Comparison of ENCODE assay signal across 17 cellular contexts in the genomic region with DNA sequence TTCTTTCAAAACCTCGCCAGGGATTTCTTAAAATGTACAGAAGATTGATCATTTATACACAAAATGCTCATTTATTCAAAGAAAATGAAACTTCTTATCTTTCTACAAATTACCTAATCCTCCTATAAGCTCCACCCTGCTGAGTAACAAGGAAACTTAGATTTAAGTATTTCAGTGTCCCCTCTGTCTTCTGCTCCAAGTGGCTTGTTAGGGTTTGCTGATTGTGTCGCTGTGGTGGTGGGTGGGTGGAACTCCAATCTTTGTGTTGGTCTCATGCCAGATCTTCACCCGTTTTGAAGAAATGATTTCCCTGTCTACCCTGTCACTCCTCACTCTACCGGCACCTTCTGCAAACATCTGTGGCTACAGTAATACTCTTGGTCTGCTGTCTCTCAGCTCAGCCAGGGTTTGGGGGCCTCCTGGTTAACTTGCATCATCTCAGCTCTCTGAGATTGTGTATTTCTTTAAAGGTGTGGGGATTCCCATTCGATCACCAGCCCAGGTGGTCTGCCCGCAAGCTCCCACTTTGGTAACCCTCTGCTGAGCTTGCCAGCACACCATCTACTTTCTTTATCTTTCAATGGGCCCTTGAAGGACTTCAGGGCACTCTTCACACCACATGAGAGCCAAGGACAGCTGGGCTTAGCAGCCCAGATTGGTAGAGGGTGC.
A peak's percentile ranks its signal among the peaks of the same experiment; 100 is the strongest.
DNase-seq lines count a peak whose midpoint lies in the region; ATAC-seq and TF ChIP-seq lines count a peak whose summit lies in the region.
"Had no signal": no experiment of that assay in that cellular context is flagged by ENCODE, and none has a peak within 500 bp of the region (broad histone marks: within the 10 kb centered on the region; RNA-seq: fewer than 3 reads in every experiment).

No MANE protein-coding gene starts in this region.

- no peak overlapping the region for H3K27ac Mint-ChIP-seq in activated naive CD8-positive, alpha-beta T cell treated with anti-CD3 and anti-CD28 coated beads, Interleukin-2, amount 50 U/mL, for 24 hours
- H3K27ac Mint-ChIP-seq in activated naive CD8-positive, alpha-beta T cell treated with anti-CD3 and anti-CD28 coated beads for 36 hours: no peak overlapping the region
- H3K27ac Mint-ChIP-seq: CD4-positive, CD25-positive, alpha-beta regulatory T cell; GM23338 had no signal

- peaks cover 4% of the 10 kb centered on the region; the same call in 1 of the 2 replicates for H4K20me1 ChIP-seq in OCI-LY3 (ENCODE audit: insufficient read depth, low read length)

- H3K4me1 Mint-ChIP-seq in activated naive CD8-positive, alpha-beta T cell treated with anti-CD3 and anti-CD28 coated beads, Interleukin-2, amount 50 U/mL, for 24 hours: peaks cover 3% of the 10 kb centered on the region
- peaks cover 8% of the 10 kb centered on the region for H3K4me1 Mint-ChIP-seq in activated naive CD8-positive, alpha-beta T cell treated with anti-CD3 and anti-CD28 coated beads for 36 hours
- H3K4me1 Mint-ChIP-seq: GM23338 had no signal

- no peak for TF ChIP-seq CTCF in OCI-LY3 (IDR thresholded peaks at IDR 0.05; ENCODE audit: low read depth, low read length)

- no peak overlapping the region for H3K4me3 ChIP-seq in OCI-LY3 (ENCODE audit: low read length)
- H3K4me3 ChIP-seq: GM23338 had no signal

- DNase-seq in activated naive CD8-positive, alpha-beta T cell treated with anti-CD3 and anti-CD28 coated beads, Interleukin-2, amount 50 U/mL, for 24 hours: no peak
- no peak for DNase-seq in activated naive CD8-positive, alpha-beta T cell treated with anti-CD3 and anti-CD28 coated beads for 36 hours
- DNase-seq in stimulated activated CD8-positive, alpha-beta memory T cell treated with anti-CD3 and anti-CD28 coated beads, Interleukin-4, amount 100 ng/mL, for 48 hours: peak; percentile 27
- DNase-seq in NCI-H1105 (lab: John Stamatoyannopoulos, UW): no peak
- DNase-seq in DMS153 (lab: John Stamatoyannopoulos, UW): no peak
- no peak for DNase-seq in glomerular visceral epithelial cell (ENCODE audit: extremely low spot score)
- DNase-seq: ACHN, GF-D8, IMR-90, Kasumi-1, NCI-H187 treated with DMSO at 0.1 percent for 48 hours, NCI-H510A treated with DMSO at 0.1 percent for 48 hours, SIG-M5 had no signal

- no peaks in the 10 kb centered on the region for H3K9me3 ChIP-seq in OCI-LY3 (ENCODE audit: insufficient read depth, low read length)

- 0 out of 2 replicates have a peak overlapping the region, but pooled peaks have one; percentile 16 for H2AFZ ChIP-seq in OCI-LY3 (ENCODE audit: low read depth, low read length)

- ATAC-seq in activated naive CD8-positive, alpha-beta T cell treated with anti-CD3 and anti-CD28 coated beads, Interleukin-2, amount 50 U/mL, for 24 hours: peak; percentile 24
- peak; percentile 64 for ATAC-seq in GM21529 (IDR thresholded peaks at IDR 0.05; ENCODE audit: unreplicated experiment)
- ATAC-seq: GM23338 had no signal

- H3K27me3 ChIP-seq in OCI-LY3 (ENCODE audit: low read depth, low read length): no peaks in the 10 kb centered on the region

- H3K36me3 ChIP-seq in OCI-LY3 (replicated peaks; ENCODE audit: low read depth, low read length): peaks cover 79% of the 10 kb centered on the region

- no peaks in the 10 kb centered on the region for H3K36me3 Mint-ChIP-seq in activated naive CD8-positive, alpha-beta T cell treated with anti-CD3 and anti-CD28 coated beads, Interleukin-2, amount 50 U/mL, for 24 hours (ENCODE audit: low read depth)
- no peaks in the 10 kb centered on the region for H3K36me3 Mint-ChIP-seq in activated naive CD8-positive, alpha-beta T cell treated with anti-CD3 and anti-CD28 coated beads for 36 hours
- H3K36me3 Mint-ChIP-seq: CD4-positive, CD25-positive, alpha-beta regulatory T cell had no signal

- no peaks in the 10 kb centered on the region for H3K27me3 Mint-ChIP-seq in activated naive CD8-positive, alpha-beta T cell treated with anti-CD3 and anti-CD28 coated beads, Interleukin-2, amount 50 U/mL, for 24 hours
- no peaks in the 10 kb centered on the region for H3K27me3 Mint-ChIP-seq in activated naive CD8-positive, alpha-beta T cell treated with anti-CD3 and anti-CD28 coated beads for 36 hours

- peaks cover 36% of the 10 kb centered on the region for H3K79me2 ChIP-seq in OCI-LY3 (ENCODE audit: low read length)

- peak overlapping the region; percentile 35 for H3K4me2 ChIP-seq in OCI-LY3 (ENCODE audit: low read length)
- H3K4me2 ChIP-seq: GM23338 had no signal

- peak overlapping the region; percentile 16 for H3K27ac ChIP-seq in OCI-LY3 (ENCODE audit: low read length)

- no peak overlapping the region for H3K9ac ChIP-seq in OCI-LY3 (ENCODE audit: low read length)

- no peaks in the 10 kb centered on the region for H3K9me3 Mint-ChIP-seq in activated naive CD8-positive, alpha-beta T cell treated with anti-CD3 and anti-CD28 coated beads, Interleukin-2, amount 50 U/mL, for 24 hours
- H3K9me3 Mint-ChIP-seq in activated naive CD8-positive, alpha-beta T cell treated with anti-CD3 and anti-CD28 coated beads for 36 hours: no peaks in the 10 kb centered on the region
- H3K9me3 Mint-ChIP-seq: GM23338 had no signal

- H3K4me3 Mint-ChIP-seq in activated naive CD8-positive, alpha-beta T cell treated with anti-CD3 and anti-CD28 coated beads, Interleukin-2, amount 50 U/mL, for 24 hours: no peak overlapping the region
- no peak overlapping the region for H3K4me3 Mint-ChIP-seq in activated naive CD8-positive, alpha-beta T cell treated with anti-CD3 and anti-CD28 coated beads for 36 hours
- H3K4me3 Mint-ChIP-seq: CD4-positive, CD25-positive, alpha-beta regulatory T cell; GM23338 had no signal

- peaks cover 22% of the 10 kb centered on the region for H3K4me1 ChIP-seq in OCI-LY3 (ENCODE audit: low read length)
